16 cellular contexts compared by ENCODE assay signal in the genomic region with DNA sequence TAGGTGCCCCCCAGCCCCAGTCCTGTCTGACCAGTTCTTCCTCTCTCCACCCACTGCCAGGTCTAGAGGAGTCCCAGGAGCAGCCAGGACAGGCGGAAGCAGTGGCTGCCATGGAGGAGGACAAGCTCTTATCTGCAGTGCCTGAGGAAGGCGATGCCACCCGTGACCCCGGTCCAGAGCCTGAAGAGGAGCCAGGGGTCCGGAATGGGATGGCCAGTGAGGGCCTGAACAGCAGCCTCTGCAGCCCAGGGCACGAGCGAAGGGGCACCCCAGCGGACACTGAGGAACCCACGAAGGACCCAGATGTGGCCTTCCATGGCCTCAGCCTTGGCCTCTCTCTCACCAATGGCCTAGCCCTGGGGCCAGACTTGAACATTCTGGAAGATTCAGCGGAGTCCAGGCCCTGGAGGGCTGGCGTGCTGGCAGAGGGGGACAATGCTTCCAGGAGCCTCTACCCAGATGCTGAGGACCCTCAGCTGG. TPM values are rescaled to one million over a fixed set of nuclear protein-coding genes. Genes with fewer than 3 reads are reported as not detected.
"Had no signal": no experiment of that assay in that cellular context is flagged by ENCODE, and none has a peak within 500 bp of the region (broad histone marks: within the 10 kb centered on the region; RNA-seq: fewer than 3 reads in every experiment).

No MANE protein-coding gene starts in this region.

- H3K4me1 ChIP-seq: esophagus squamous epithelium, gastroesophageal sphincter, sigmoid colon, suprapubic skin, tibial artery, upper lobe of left lung, vagina had no signal

- ATAC-seq: gastroesophageal sphincter had no signal

- DNase-seq: central memory CD4-positive, alpha-beta T cell; effector memory CD8-positive, alpha-beta T cell; esophagus squamous epithelium; glutamatergic neuron; left colon; sigmoid colon; stimulated activated CD4-positive, alpha-beta T cell treated with anti-CD3 and anti-CD28 coated beads, Interleukin-12 subunit alpha, Interleukin-12 subunit beta, amount 100 ng/mL, for 4 hours; stimulated activated naive CD4-positive, alpha-beta T cell treated with Interleukin-2 at 50 U/mL for 16 hours; tibial artery; upper lobe of left lung had no signal

- H3K9me3 ChIP-seq: esophagus squamous epithelium, gastroesophageal sphincter, sigmoid colon, suprapubic skin, tibial artery, upper lobe of left lung, vagina had no signal

- H3K27ac ChIP-seq: epithelial cell of prostate, esophagus squamous epithelium, gastroesophageal sphincter, sigmoid colon, skin epidermis, suprapubic skin, tibial artery, upper lobe of left lung, vagina had no signal

- H3K27me3 ChIP-seq: suprapubic skin, upper lobe of left lung, vagina had no signal

- H3K4me3 ChIP-seq: esophagus squamous epithelium, gastroesophageal sphincter, sigmoid colon, skin epidermis, suprapubic skin, tibial artery, upper lobe of left lung, vagina had no signal

- H3K36me3 ChIP-seq: esophagus squamous epithelium, gastroesophageal sphincter, sigmoid colon, suprapubic skin, tibial artery, upper lobe of left lung, vagina had no signal

RNA-seq across cellular contexts. Expression of a gene that starts 13.8 kb away (rescaled TPM):
- total RNA-seq: esophagus squamous epithelium, myocyte had no signal
